ENCODE assay signal across 26 cellular contexts in genomic region chr2:97736608-97737330, GRCh38. TPM values are rescaled to one million over a fixed set of nuclear protein-coding genes. Genes with fewer than 3 reads are reported as not detected.
A peak's percentile ranks its signal among the peaks of the same experiment; 100 is the strongest.
DNase-seq lines count a peak whose midpoint lies in the region; ATAC-seq, FAIRE-seq and TF ChIP-seq lines count a peak whose summit lies in the region.
"Had no signal": no experiment of that assay in that cellular context is flagged by ENCODE, and none has a peak within 500 bp of the region (broad histone marks: within the 10 kb centered on the region; RNA-seq: fewer than 3 reads in every experiment).

No MANE protein-coding gene starts in this region.

- DNase-seq in activated CD4-positive, alpha-beta memory T cell treated with anti-CD3 and anti-CD28 coated beads, Interleukin-2, amount 10 ng/mL, durations not matched to agents 7 days and 5 days: no peak
- no peak for DNase-seq in activated CD4-positive, alpha-beta memory T cell treated with anti-CD3 and anti-CD28 coated beads for 36 hours
- DNase-seq in H7 (peak; percentile 64), H1 (ENCODE audit: low read depth in 1 of 2, low spot score in 2 of 2) (no peak), neural progenitor cell (ENCODE audit: low spot score) (no peak), H4 (ENCODE audit: low spot score) (no peak), vagina (ENCODE audit: extremely low spot score in 2 of 2) (no peak)
- DNase-seq: cerebellar nuclear complex; effector CD4-positive, alpha-beta T cell; left cardiac atrium; NK-92 treated with Interleukin-12 subunit alpha and Interleukin-12 subunit beta, amount 100 ng/mL, for 24 hours; small intestine; stimulated activated CD4-positive, alpha-beta T cell treated with anti-CD3 and anti-CD28 coated beads, Interleukin-4, amount 100 ng/mL, for 1 hour; stomach; T1000 had no signal

- H3K23ac ChIP-seq in H1 (ENCODE audit: insufficient read length): no peak overlapping the region

- 0 out of 2 replicates have a peak overlapping the region, but pooled peaks have one; percentile 17 for H2BK12ac ChIP-seq in H1 (ENCODE audit: low read depth, low read length)

- H3K56ac ChIP-seq in H1 (replicated peaks; ENCODE audit: insufficient read length, low read depth, low read length): no peak overlapping the region

- no peak overlapping the region for H4K91ac ChIP-seq in H1 (replicated peaks; ENCODE audit: insufficient read length, low read length)

- H3K4me2 ChIP-seq in H1 (ENCODE audit: insufficient read depth in 1 of 2, low read depth in 2 of 2, low read length in 2 of 2) (no peak overlapping the region), neural progenitor cell (no peak overlapping the region)

- CTCF ChIA-PET in activated CD4-positive, alpha-beta memory T cell treated with anti-CD3 and anti-CD28 coated beads, Interleukin-2, amount 10 ng/mL, durations not matched to agents 7 days and 5 days (lab: Charles Lee): interaction anchor here (0.7 kb wide), 1 partner anchor 12 kb away, joined by 4 read pairs; no protein-coding TSS in a partner anchor
- CTCF ChIA-PET in activated CD4-positive, alpha-beta memory T cell treated with anti-CD3 and anti-CD28 coated beads for 36 hours (lab: Charles Lee): interaction anchor here (1.3 to 1.4 kb wide), 2 partner anchors 15 to 37 kb away, joined by 3 to 4 read pairs; no protein-coding TSS in a partner anchor
- CTCF ChIA-PET in H1 (lab: Charles Lee; ENCODE audit: partially characterized antibody): interaction anchor here (1.0 to 2.0 kb wide), 6 partner anchors 12 to 37 kb away, joined by 3 to 9 read pairs (median 4); no protein-coding TSS in a partner anchor

- H2BK120ac ChIP-seq in H1 (replicated peaks; ENCODE audit: low read depth, low read length): no peak overlapping the region

- H3K9ac ChIP-seq in H1 (replicated peaks in 1 of 4; ENCODE audit: extremely low read depth in 1 of 4, low read depth in 3 of 4, low read length in 3 of 4): no peak overlapping the region
- no peak overlapping the region for H3K9ac ChIP-seq in neural progenitor cell

- H4K8ac ChIP-seq in H1 (ENCODE audit: extremely low read depth, insufficient read depth, low read length): peak overlapping the region; percentile 16; the same call in 1 of the 2 replicates

- 92% methylated on average over 17 of the region's 20 CpGs; no CpG with 5 or more reads in 1 of the 2 experiments for WGBS in H1 (ENCODE audit: extremely low coverage in 1 of 2, insufficient coverage in 1 of 2, insufficient read length in 1 of 2, insufficient replicate concordance in 2 of 2, low coverage in 1 of 2, low lambda C conversion rate in 2 of 2, missing lambda C conversion rate in 1 of 2), 2 experiments

- H2AFZ ChIP-seq in H1 (ENCODE audit: low read length) (no peak overlapping the region), neural progenitor cell (replicated peaks) (no peak overlapping the region)

- H3K14ac ChIP-seq in H1 (ENCODE audit: insufficient read length): no peak overlapping the region

- TF ChIP-seq POLR2A in H1 (IDR thresholded peaks at IDR 0.05; ENCODE audit: control extremely low read depth in 1 of 2, low read depth in 2 of 2, low read length in 2 of 2): no peak
- TF ChIP-seq POLR2A in vagina (IDR thresholded peaks at IDR 0.05): no peak

- no peaks in the 10 kb centered on the region for H3K79me1 ChIP-seq in H1 (ENCODE audit: low read depth, low read length)

- TF ChIP-seq CTCF in H1 (IDR thresholded peaks at IDR 0.05; ENCODE audit: control extremely low read depth in 1 of 3, insufficient read depth in 1 of 3, low read depth in 1 of 3, low read length in 3 of 3) (no peak), neural progenitor cell (IDR thresholded peaks at IDR 0.05) (no peak), vagina (IDR thresholded peaks at IDR 0.05) (no peak)

- no peak overlapping the region for H3K18ac ChIP-seq in H1 (ENCODE audit: extremely low read depth, low read length)

- H3K9me3 Mint-ChIP-seq in activated CD4-positive, alpha-beta memory T cell treated with anti-CD3 and anti-CD28 coated beads, Interleukin-2, amount 10 ng/mL, durations not matched to agents 7 days and 5 days: no peaks in the 10 kb centered on the region
- H3K9me3 Mint-ChIP-seq in activated CD4-positive, alpha-beta memory T cell treated with anti-CD3 and anti-CD28 coated beads for 36 hours: no peaks in the 10 kb centered on the region
- no peaks in the 10 kb centered on the region for H3K9me3 Mint-ChIP-seq in neural progenitor cell
- H3K9me3 Mint-ChIP-seq: mesothelial cell of epicardium had no signal

- H3K4me1 ChIP-seq in H1 (replicated peaks in 1 of 4; ENCODE audit: control insufficient read depth in 3 of 4, insufficient read depth in 4 of 4, low read length in 3 of 4) (no peaks in the 10 kb centered on the region), neural progenitor cell (no peaks in the 10 kb centered on the region), vagina (no peaks in the 10 kb centered on the region)

- no peaks in the 10 kb centered on the region for H3K27me3 Mint-ChIP-seq in activated CD4-positive, alpha-beta memory T cell treated with anti-CD3 and anti-CD28 coated beads, Interleukin-2, amount 10 ng/mL, durations not matched to agents 7 days and 5 days
- H3K27me3 Mint-ChIP-seq in activated CD4-positive, alpha-beta memory T cell treated with anti-CD3 and anti-CD28 coated beads for 36 hours: no peaks in the 10 kb centered on the region
- H3K27me3 Mint-ChIP-seq in neural progenitor cell (ENCODE audit: insufficient read depth, low read depth): peaks cover 5% of the 10 kb centered on the region

- H3K79me2 ChIP-seq in H1 (ENCODE audit: control insufficient read depth in 1 of 2, insufficient read depth in 2 of 2, low read length in 2 of 2): no peaks in the 10 kb centered on the region
- H3K79me2 ChIP-seq in neural progenitor cell (ENCODE audit: low read depth): no peaks in the 10 kb centered on the region

- H3F3A ChIP-seq in neural progenitor cell (ENCODE audit: low read depth): no peaks in the 10 kb centered on the region

- H4K5ac ChIP-seq in H1 (ENCODE audit: insufficient read length, low read depth, low read length): no peak overlapping the region

- no peak overlapping the region for H2AK5ac ChIP-seq in H1 (ENCODE audit: low read depth, low read length)

- H3K9me3 ChIP-seq in H1 (ENCODE audit: insufficient read depth in 2 of 2, low read depth in 1 of 2, low read length in 1 of 2) (no peaks in the 10 kb centered on the region), neural progenitor cell (ENCODE audit: low read depth) (no peaks in the 10 kb centered on the region), vagina (no peaks in the 10 kb centered on the region)
- H3K9me3 ChIP-seq: esophagus muscularis mucosa, stomach had no signal

- peaks cover 29% of the 10 kb centered on the region for H3K4me1 Mint-ChIP-seq in activated CD4-positive, alpha-beta memory T cell treated with anti-CD3 and anti-CD28 coated beads, Interleukin-2, amount 10 ng/mL, durations not matched to agents 7 days and 5 days
- peaks cover 14% of the 10 kb centered on the region for H3K4me1 Mint-ChIP-seq in activated CD4-positive, alpha-beta memory T cell treated with anti-CD3 and anti-CD28 coated beads for 36 hours (ENCODE audit: low read depth)
- no peaks in the 10 kb centered on the region for H3K4me1 Mint-ChIP-seq in neural progenitor cell

- FAIRE-seq in H1 (lab: Jason Lieb, UNC): no peak
- FAIRE-seq: A204.1, astrocyte, D721Med, small intestine had no signal

- no peaks in the 10 kb centered on the region for H3K23me2 ChIP-seq in H1 (ENCODE audit: low read depth, low read length)

- H3K27me3 ChIP-seq in H7 (ENCODE audit: control insufficient read depth, insufficient read depth, low read length): no peaks in the 10 kb centered on the region
- H3K27me3 ChIP-seq in H1 (replicated peaks in 1 of 4; ENCODE audit: control insufficient read depth in 3 of 4, extremely low read depth in 1 of 4, insufficient read depth in 3 of 4, low read length in 3 of 4): no peaks in the 10 kb centered on the region
- H3K27me3 ChIP-seq in neural progenitor cell: no peaks in the 10 kb centered on the region
- no peaks in the 10 kb centered on the region for H3K27me3 ChIP-seq in vagina
- H3K27me3 ChIP-seq: esophagus muscularis mucosa, stomach had no signal

- peak overlapping the region; percentile 3 for H3K27ac Mint-ChIP-seq in activated CD4-positive, alpha-beta memory T cell treated with anti-CD3 and anti-CD28 coated beads, Interleukin-2, amount 10 ng/mL, durations not matched to agents 7 days and 5 days
- no peak overlapping the region for H3K27ac Mint-ChIP-seq in activated CD4-positive, alpha-beta memory T cell treated with anti-CD3 and anti-CD28 coated beads for 36 hours
- peak overlapping the region; percentile 22 for H3K27ac Mint-ChIP-seq in neural progenitor cell
- H3K27ac Mint-ChIP-seq: B cell, mesothelial cell of epicardium had no signal

- no peak overlapping the region for H2BK5ac ChIP-seq in H1 (ENCODE audit: low read depth, low read length)

- intact Hi-C loops in activated CD4-positive, alpha-beta memory T cell treated with anti-CD3 and anti-CD28 coated beads for 36 hours (cut with micrococcal nuclease): no loop called here
- intact Hi-C loops in vagina (cut with DNase I): no loop called here

- H4K20me1 ChIP-seq in H1 (replicated peaks in 1 of 2; ENCODE audit: control insufficient read depth in 1 of 2, insufficient read depth in 2 of 2, low read length in 2 of 2): peaks cover 0 to 1% of the 10 kb centered on the region in 2 experiments
- H4K20me1 ChIP-seq in neural progenitor cell (ENCODE audit: low read depth): no peaks in the 10 kb centered on the region

- no peak overlapping the region for H2BK15ac ChIP-seq in H1 (ENCODE audit: low read length)

- no peak overlapping the region for H3K4ac ChIP-seq in H1 (replicated peaks; ENCODE audit: insufficient read length, low read depth, low read length)

- peaks cover 66% of the 10 kb centered on the region for H3K36me3 Mint-ChIP-seq in activated CD4-positive, alpha-beta memory T cell treated with anti-CD3 and anti-CD28 coated beads, Interleukin-2, amount 10 ng/mL, durations not matched to agents 7 days and 5 days (ENCODE audit: low read depth)
- peaks cover 44% of the 10 kb centered on the region for H3K36me3 Mint-ChIP-seq in activated CD4-positive, alpha-beta memory T cell treated with anti-CD3 and anti-CD28 coated beads for 36 hours
- no peaks in the 10 kb centered on the region for H3K36me3 Mint-ChIP-seq in neural progenitor cell
- H3K36me3 Mint-ChIP-seq: mesothelial cell of epicardium had no signal

- H3K36me3 ChIP-seq in H7 (replicated peaks; ENCODE audit: control insufficient read depth, insufficient read depth, low read length) (no peaks in the 10 kb centered on the region), H1 (ENCODE audit: control insufficient read depth in 2 of 4, insufficient read depth in 4 of 4, low read length in 3 of 4) (no peaks in the 10 kb centered on the region), neural progenitor cell (no peaks in the 10 kb centered on the region), vagina (no peaks in the 10 kb centered on the region)
- H3K36me3 ChIP-seq: esophagus muscularis mucosa, stomach had no signal

- H3K4me3 ChIP-seq in H7 (ENCODE audit: insufficient read depth, low read depth, low read length) (no peak overlapping the region), H1 (ENCODE audit: extremely low read depth in 1 of 4, insufficient read depth in 2 of 4, low read depth in 3 of 4, low read length in 4 of 4) (no peak overlapping the region), neural progenitor cell (no peak overlapping the region), vagina (no peak overlapping the region)
- H3K4me3 ChIP-seq: esophagus muscularis mucosa, SK-N-MC, stomach had no signal

- H3K4me3 Mint-ChIP-seq in activated CD4-positive, alpha-beta memory T cell treated with anti-CD3 and anti-CD28 coated beads, Interleukin-2, amount 10 ng/mL, durations not matched to agents 7 days and 5 days: no peak overlapping the region
- H3K4me3 Mint-ChIP-seq in activated CD4-positive, alpha-beta memory T cell treated with anti-CD3 and anti-CD28 coated beads for 36 hours: no peak overlapping the region
- no peak overlapping the region for H3K4me3 Mint-ChIP-seq in neural progenitor cell
- H3K4me3 Mint-ChIP-seq: B cell, mesothelial cell of epicardium had no signal

- no peak for TF ChIP-seq RAD21 in H1 (IDR thresholded peaks at IDR 0.05 in 1 of 2, conservative IDR thresholded peaks at IDR 0.05 in 1 of 2; ENCODE audit: low read depth in 2 of 2, low read length in 2 of 2)

- TF ChIP-seq EP300 in H1 (IDR thresholded peaks at IDR 0.05; ENCODE audit: borderline replicate concordance in 1 of 2, low read depth in 2 of 2, low read length in 2 of 2): no peak

- H3K27ac ChIP-seq in H1 (ENCODE audit: low read depth, low read length): no peak overlapping the region
- no peak overlapping the region for H3K27ac ChIP-seq in neural progenitor cell
- H3K27ac ChIP-seq in vagina: no peak overlapping the region
- H3K27ac ChIP-seq: esophagus muscularis mucosa, SK-N-MC, stomach had no signal

- no peak overlapping the region for H2BK20ac ChIP-seq in H1 (ENCODE audit: low read length)

- no peak for ATAC-seq in GM21723 (IDR thresholded peaks at IDR 0.05; ENCODE audit: unreplicated experiment)
- ATAC-seq: HCT116, left cardiac atrium had no signal

- POLR2A ChIA-PET in activated CD4-positive, alpha-beta memory T cell treated with anti-CD3 and anti-CD28 coated beads, Interleukin-2, amount 10 ng/mL, durations not matched to agents 7 days and 5 days (lab: Charles Lee): interaction anchor here (0.9 to 1.3 kb wide), 2 partner anchors 9 to 10 kb away, joined by 3 to 4 read pairs; no protein-coding TSS in a partner anchor
- POLR2A ChIA-PET in activated CD4-positive, alpha-beta memory T cell treated with anti-CD3 and anti-CD28 coated beads for 36 hours (lab: Charles Lee): no interaction called here
- POLR2A ChIA-PET in H1 (lab: Charles Lee; ENCODE audit: partially characterized antibody): interaction anchor here (1.3 kb wide), 1 partner anchor 74 kb away, joined by 3 read pairs; no protein-coding TSS in a partner anchor

RNA-seq across cellular contexts. Expression of gene ZAP70, which starts 23.4 kb away (rescaled TPM):
- 100 to 1,000 TPM; 283 TPM for total RNA-seq in activated CD4-positive, alpha-beta memory T cell treated with anti-CD3 and anti-CD28 coated beads, Interleukin-2, amount 10 ng/mL, durations not matched to agents 7 days and 5 days
- total RNA-seq in activated CD4-positive, alpha-beta memory T cell treated with anti-CD3 and anti-CD28 coated beads for 36 hours: 100 to 1,000 TPM; 160 to 166 TPM
- 0.33 and 2.5 TPM in 2 replicates for total RNA-seq in H7 (2014; rRNA removed; shearing (Covaris generic))
- not detected in 2 replicates for total RNA-seq in H1 (2021; fragmentation: NEBNext Ultra II Directional; extraction: Animal tissue kit (Norgen Biotek cat#: 25700))
- 0.15 and 0.20 TPM in 2 replicates for polyA plus RNA-seq in H1 (2011; rRNA removed)
- polyA plus RNA-seq in H1 (2011; cell fraction: cytosol; rRNA removed): 0.19 TPM
- polyA plus RNA-seq in H1 (2011; cell fraction: nucleus; rRNA removed): 0.77 TPM
- polyA plus RNA-seq in H1 (2012, experiment 1 of 2): 0.13 to 0.35 TPM (median 0.26 TPM) in 4 replicates
- polyA plus RNA-seq in H1 (2012, experiment 2 of 2): 0.17 TPM
- not detected for polyA plus RNA-seq in H1 (2013, experiment 1 of 2)
- polyA plus RNA-seq in H1 (2013, experiment 2 of 2): 0.06 TPM
- 0.05 TPM in 1 of 2 replicates, not detected in the other for polyA minus RNA-seq in H1 (2011; rRNA and poly(A)+ RNA removed)
- not detected for polyA minus RNA-seq in H1 (2011; cell fraction: cytosol; rRNA and poly(A)+ RNA removed)
- polyA minus RNA-seq in H1 (2011; cell fraction: nucleus; rRNA and poly(A)+ RNA removed): not detected
- total RNA-seq in neural progenitor cell (ENCODE audit: low replicate concordance) (0.37 TPM in 1 of 2 replicates, not detected in the other), vagina (16.7 TPM)
- total RNA-seq in H4 (2014; rRNA removed; shearing (Covaris generic)): not detected in 2 replicates
- total RNA-seq: NCI-H460, pulmonary artery endothelial cell had no signal
